18 cellular contexts compared by ENCODE assay signal in the genomic region with DNA sequence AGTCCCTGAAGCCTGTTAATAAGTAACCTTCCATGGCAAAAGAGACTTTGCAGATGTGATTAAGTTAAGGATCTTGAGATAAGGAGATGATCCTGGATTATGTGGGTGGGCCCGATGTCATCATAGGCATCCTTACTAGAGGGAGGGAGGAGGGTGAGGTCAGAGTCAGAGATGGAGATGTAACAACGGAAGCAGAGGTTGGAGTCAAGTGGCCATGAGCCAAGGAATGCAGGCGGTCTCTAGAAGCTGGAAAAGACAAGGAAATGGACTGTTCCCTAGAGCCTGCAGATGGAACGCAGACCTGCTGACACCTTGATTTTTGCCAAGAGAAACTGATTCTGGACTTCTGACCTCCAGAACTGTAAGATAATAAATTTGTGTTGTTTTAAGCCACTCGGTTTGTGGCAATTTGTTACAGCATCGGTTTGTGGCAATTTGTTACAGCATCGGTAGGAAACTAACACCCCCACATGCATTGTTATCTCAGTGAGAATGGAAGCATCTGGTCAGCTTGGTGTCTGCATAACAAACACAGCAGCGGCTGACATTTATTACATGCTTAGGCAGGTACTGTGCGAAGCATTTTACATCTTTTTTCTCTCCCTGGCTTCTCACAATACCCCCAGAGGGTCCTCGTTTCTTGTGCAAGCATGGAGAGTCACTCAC. TPM values are rescaled to one million over a fixed set of nuclear protein-coding genes. Genes with fewer than 3 reads are reported as not detected.
DNase-seq lines count a peak whose midpoint lies in the region; ATAC-seq and TF ChIP-seq lines count a peak whose summit lies in the region.
"Had no signal": no experiment of that assay in that cellular context is flagged by ENCODE, and none has a peak within 500 bp of the region (broad histone marks: within the 10 kb centered on the region; RNA-seq: fewer than 3 reads in every experiment).

No MANE protein-coding gene starts in this region.

- H3K9me3 ChIP-seq in right atrium auricular region = peaks cover 0 to 4% of the 10 kb centered on the region in 2 donors
- H3K9me3 ChIP-seq: ascending aorta, SJSA1 had no signal

- H3K27ac ChIP-seq in brain microvascular endothelial cell = peak overlapping the region; percentile 52
- no peak overlapping the region for H3K27ac ChIP-seq in right atrium auricular region
- H3K27ac ChIP-seq: ascending aorta, SJSA1 had no signal

- DNase-seq in HCEC 1CT = peak; percentile 55
- peak; percentile 88 for DNase-seq in brain microvascular endothelial cell
- peak; percentile 63 for DNase-seq in right atrium auricular region (ENCODE audit: low spot score)
- DNase-seq in type B pancreatic cell (ENCODE audit: extremely low spot score, unreplicated experiment) = no peak
- DNase-seq in omental fat pad (ENCODE audit: low spot score) = no peak
- DNase-seq in activated gamma-delta T cell (lab: John Stamatoyannopoulos, UW) = no peak
- no peak for DNase-seq in epidermal melanocyte (ENCODE audit: insufficient read length, low spot score)
- DNase-seq: activated CD8-positive, alpha-beta T cell treated with anti-CD3 and anti-CD28 coated beads, Interleukin-2, amount 10 ng/mL, durations not matched to agents 7 days and 5 days; CD4-positive, alpha-beta T cell; effector memory CD8-positive, alpha-beta T cell; GOT3; kidney; naive B cell; NCI-H1694 treated with DMSO at 0.1 percent for 48 hours; stimulated activated CD4-positive, alpha-beta T cell treated with anti-CD3 and anti-CD28 coated beads, Interleukin-2, amount 100 ng/mL, for 48 hours had no signal

- no peak for TF ChIP-seq CTCF in brain microvascular endothelial cell (IDR thresholded peaks at IDR 0.05; ENCODE audit: low read depth, low read length, missing control alignments)
- TF ChIP-seq CTCF in right atrium auricular region (IDR thresholded peaks at IDR 0.05) = no peak
- no peak for TF ChIP-seq CTCF in type B pancreatic cell (conservative IDR thresholded peaks at IDR 0.05)
- no peak for TF ChIP-seq CTCF in omental fat pad (IDR thresholded peaks at IDR 0.05)

- H3K9me3 Mint-ChIP-seq in type B pancreatic cell = peaks cover 9% of the 10 kb centered on the region
- H3K9me3 Mint-ChIP-seq: activated T-helper 2 cell treated with anti-CD3 and anti-CD28 coated beads, Interferon-gamma antibody, Interleukin-2, Interleukin-4, amounts not matched to agents 10 μg/mL and 5 μg/mL and 100 μg/mL, durations not matched to agents 14 hours and 24 hours and 36 hours; CD4-positive, alpha-beta T cell; effector memory CD8-positive, alpha-beta T cell; naive B cell had no signal

- H3K27me3 ChIP-seq in brain microvascular endothelial cell (replicated peaks) = no peaks in the 10 kb centered on the region
- H3K27me3 ChIP-seq in right atrium auricular region = no peaks in the 10 kb centered on the region
- H3K27me3 ChIP-seq: ascending aorta, SJSA1 had no signal

- in situ Hi-C loops in brain microvascular endothelial cell (cut with HindIII; ENCODE audit: low pct_ligation_motif_present, low sequenced_read_pairs) = no loop called here

- no peaks in the 10 kb centered on the region for H3K36me3 ChIP-seq in brain microvascular endothelial cell (replicated peaks)
- no peaks in the 10 kb centered on the region for H3K36me3 ChIP-seq in right atrium auricular region
- H3K36me3 ChIP-seq: ascending aorta had no signal

- no peak overlapping the region for H3K4me3 Mint-ChIP-seq in type B pancreatic cell
- H3K4me3 Mint-ChIP-seq: activated CD8-positive, alpha-beta T cell treated with anti-CD3 and anti-CD28 coated beads, Interleukin-2, amount 10 ng/mL, durations not matched to agents 7 days and 5 days; CD4-positive, alpha-beta T cell; effector memory CD8-positive, alpha-beta T cell; naive B cell had no signal

- no peak for ATAC-seq in omental fat pad (ENCODE audit: low FRiP score)
- ATAC-seq: activated CD8-positive, alpha-beta T cell treated with anti-CD3 and anti-CD28 coated beads, Interleukin-2, amount 10 ng/mL, durations not matched to agents 7 days and 5 days; effector memory CD8-positive, alpha-beta T cell had no signal

- peak overlapping the region; percentile 39 for H3K27ac Mint-ChIP-seq in type B pancreatic cell
- H3K27ac Mint-ChIP-seq: activated CD8-positive, alpha-beta T cell treated with anti-CD3 and anti-CD28 coated beads, Interleukin-2, amount 10 ng/mL, durations not matched to agents 7 days and 5 days; activated T-helper 2 cell treated with anti-CD3 and anti-CD28 coated beads, Interferon-gamma antibody, Interleukin-2, Interleukin-4, amounts not matched to agents 10 μg/mL and 5 μg/mL and 100 μg/mL, durations not matched to agents 14 hours and 24 hours and 36 hours; CD4-positive, alpha-beta T cell had no signal

- no peak overlapping the region for H3K4me3 ChIP-seq in brain microvascular endothelial cell (ENCODE audit: low read depth, low read length)
- no peak overlapping the region for H3K4me3 ChIP-seq in right atrium auricular region
- H3K4me3 ChIP-seq: ascending aorta, SJSA1 had no signal

- peaks cover 0 to 17% of the 10 kb centered on the region in 2 donors for H3K4me1 ChIP-seq in right atrium auricular region

- H3K27me3 Mint-ChIP-seq in type B pancreatic cell = no peaks in the 10 kb centered on the region
- H3K27me3 Mint-ChIP-seq: CD4-positive, alpha-beta T cell; effector memory CD8-positive, alpha-beta T cell; naive B cell had no signal

- peaks cover 26% of the 10 kb centered on the region for H3K36me3 Mint-ChIP-seq in type B pancreatic cell
- H3K36me3 Mint-ChIP-seq: naive B cell had no signal

- no peaks in the 10 kb centered on the region for H3K4me1 Mint-ChIP-seq in type B pancreatic cell (ENCODE audit: unreplicated experiment)

RNA-seq across cellular contexts. Expression of gene CLDN34, which starts 55.6 kb away (rescaled TPM):
- total RNA-seq in right atrium auricular region (not detected), type B pancreatic cell (ENCODE audit: low replicate concordance) (0.86 TPM in 1 of 2 replicates, not detected in the other), omental fat pad (not detected)
- total RNA-seq: activated CD8-positive, alpha-beta T cell treated with anti-CD3 and anti-CD28 coated beads, Interleukin-2, amount 10 ng/mL, durations not matched to agents 7 days and 5 days; activated T-helper 2 cell treated with anti-CD3 and anti-CD28 coated beads, Interferon-gamma antibody, Interleukin-2, Interleukin-4, amounts not matched to agents 10 μg/mL and 5 μg/mL and 100 μg/mL, durations not matched to agents 14 hours and 24 hours and 36 hours; ascending aorta; CD4-positive, alpha-beta T cell; SJSA1 had no signal

Comparison
In these comparisons a context has a peak if more than half of its experiments do, and no peak if none do; other contexts are left out.
1. DNase-seq: peak in HCEC 1CT (single experiment), brain microvascular endothelial cell (single experiment) and right atrium auricular region (single experiment); none in type B pancreatic cell (single experiment), omental fat pad (single experiment), activated gamma-delta T cell (single experiment) and epidermal melanocyte (single experiment).